1 cellular context compared by ENCODE assay signal in the genomic region with DNA sequence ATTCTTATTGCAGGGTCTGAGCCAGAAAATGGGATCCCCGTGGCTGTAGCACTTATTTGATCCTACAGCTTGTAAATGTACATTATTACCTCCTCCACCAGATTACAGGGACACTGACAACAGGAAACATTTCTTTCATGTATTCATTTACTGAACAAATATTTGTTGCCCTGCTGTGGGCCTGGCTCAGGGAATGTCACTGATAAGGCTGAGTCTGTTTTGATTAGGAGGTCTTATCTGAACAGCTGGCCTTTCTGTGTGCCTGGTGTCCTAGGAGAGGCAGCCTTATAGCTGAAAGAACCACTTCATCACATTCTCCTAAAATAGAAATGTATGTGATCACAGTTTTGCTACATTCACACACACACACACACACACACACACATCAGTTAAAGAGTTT.
TF ChIP-seq lines count a peak whose summit lies in the region.

No MANE protein-coding gene starts in this region.

TF ChIP-seq in SK-N-SH, 30 proteins besides CTCF, POLR2A, EP300 and RAD21 (continued from another document):
- TF ChIP-seq POLR2AphosphoS5 (IDR thresholded peaks at IDR 0.05; ENCODE audit: low read depth, low read length) (peak; percentile 55; the same call in 1 of the 2 replicates), GATA2 (CRISPR knock-in tag; IDR thresholded peaks at IDR 0.05) (peak; percentile 99), TCF12 (IDR thresholded peaks at IDR 0.05) (peak; percentile 75), FOXM1 (IDR thresholded peaks at IDR 0.05; ENCODE audit: low read depth) (no peak), SMC3 (IDR thresholded peaks at IDR 0.05; ENCODE audit: low read depth, low read length) (no peak), FOSL2 (IDR thresholded peaks at IDR 0.05; ENCODE audit: borderline replicate concordance, low read depth) (no peak), SIN3A (IDR thresholded peaks at IDR 0.05; ENCODE audit: borderline replicate concordance, low read depth, low read length) (no peak), RFX5 (IDR thresholded peaks at IDR 0.05; ENCODE audit: low read length) (no peak), RCOR1 (IDR thresholded peaks at IDR 0.05; ENCODE audit: low read length) (peak; percentile 100), NFIC (IDR thresholded peaks at IDR 0.05; ENCODE audit: borderline replicate concordance) (no peak), GABPA (IDR thresholded peaks at IDR 0.05; ENCODE audit: low read depth) (no peak), JUND (IDR thresholded peaks at IDR 0.05) (no peak), FOXJ3 (CRISPR knock-in tag; IDR thresholded peaks at IDR 0.05) (peak; percentile 91)
- TF ChIP-seq, protein P1, sequence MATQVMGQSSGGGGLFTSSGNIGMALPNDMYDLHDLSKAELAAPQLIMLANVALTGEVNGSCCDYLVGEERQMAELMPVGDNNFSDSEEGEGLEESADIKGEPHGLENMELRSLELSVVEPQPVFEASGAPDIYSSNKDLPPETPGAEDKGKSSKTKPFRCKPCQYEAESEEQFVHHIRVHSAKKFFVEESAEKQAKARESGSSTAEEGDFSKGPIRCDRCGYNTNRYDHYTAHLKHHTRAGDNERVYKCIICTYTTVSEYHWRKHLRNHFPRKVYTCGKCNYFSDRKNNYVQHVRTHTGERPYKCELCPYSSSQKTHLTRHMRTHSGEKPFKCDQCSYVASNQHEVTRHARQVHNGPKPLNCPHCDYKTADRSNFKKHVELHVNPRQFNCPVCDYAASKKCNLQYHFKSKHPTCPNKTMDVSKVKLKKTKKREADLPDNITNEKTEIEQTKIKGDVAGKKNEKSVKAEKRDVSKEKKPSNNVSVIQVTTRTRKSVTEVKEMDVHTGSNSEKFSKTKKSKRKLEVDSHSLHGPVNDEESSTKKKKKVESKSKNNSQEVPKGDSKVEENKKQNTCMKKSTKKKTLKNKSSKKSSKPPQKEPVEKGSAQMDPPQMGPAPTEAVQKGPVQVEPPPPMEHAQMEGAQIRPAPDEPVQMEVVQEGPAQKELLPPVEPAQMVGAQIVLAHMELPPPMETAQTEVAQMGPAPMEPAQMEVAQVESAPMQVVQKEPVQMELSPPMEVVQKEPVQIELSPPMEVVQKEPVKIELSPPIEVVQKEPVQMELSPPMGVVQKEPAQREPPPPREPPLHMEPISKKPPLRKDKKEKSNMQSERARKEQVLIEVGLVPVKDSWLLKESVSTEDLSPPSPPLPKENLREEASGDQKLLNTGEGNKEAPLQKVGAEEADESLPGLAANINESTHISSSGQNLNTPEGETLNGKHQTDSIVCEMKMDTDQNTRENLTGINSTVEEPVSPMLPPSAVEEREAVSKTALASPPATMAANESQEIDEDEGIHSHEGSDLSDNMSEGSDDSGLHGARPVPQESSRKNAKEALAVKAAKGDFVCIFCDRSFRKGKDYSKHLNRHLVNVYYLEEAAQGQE (IDR thresholded peaks at IDR 0.05; ENCODE audit: low read depth, low read length), result no peak
- TF ChIP-seq, protein P2, sequence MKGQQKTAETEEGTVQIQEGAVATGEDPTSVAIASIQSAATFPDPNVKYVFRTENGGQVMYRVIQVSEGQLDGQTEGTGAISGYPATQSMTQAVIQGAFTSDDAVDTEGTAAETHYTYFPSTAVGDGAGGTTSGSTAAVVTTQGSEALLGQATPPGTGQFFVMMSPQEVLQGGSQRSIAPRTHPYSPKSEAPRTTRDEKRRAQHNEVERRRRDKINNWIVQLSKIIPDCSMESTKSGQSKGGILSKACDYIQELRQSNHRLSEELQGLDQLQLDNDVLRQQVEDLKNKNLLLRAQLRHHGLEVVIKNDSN (IDR thresholded peaks at IDR 0.05; ENCODE audit: borderline replicate concordance, low read depth), result no peak
- TF ChIP-seq, protein P3, sequence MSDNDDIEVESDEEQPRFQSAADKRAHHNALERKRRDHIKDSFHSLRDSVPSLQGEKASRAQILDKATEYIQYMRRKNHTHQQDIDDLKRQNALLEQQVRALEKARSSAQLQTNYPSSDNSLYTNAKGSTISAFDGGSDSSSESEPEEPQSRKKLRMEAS (IDR thresholded peaks at IDR 0.05; ENCODE audit: low read depth), result no peak
TF ChIP-seq in SK-N-SH: peak in this region for 6.
